In the genomic region with DNA sequence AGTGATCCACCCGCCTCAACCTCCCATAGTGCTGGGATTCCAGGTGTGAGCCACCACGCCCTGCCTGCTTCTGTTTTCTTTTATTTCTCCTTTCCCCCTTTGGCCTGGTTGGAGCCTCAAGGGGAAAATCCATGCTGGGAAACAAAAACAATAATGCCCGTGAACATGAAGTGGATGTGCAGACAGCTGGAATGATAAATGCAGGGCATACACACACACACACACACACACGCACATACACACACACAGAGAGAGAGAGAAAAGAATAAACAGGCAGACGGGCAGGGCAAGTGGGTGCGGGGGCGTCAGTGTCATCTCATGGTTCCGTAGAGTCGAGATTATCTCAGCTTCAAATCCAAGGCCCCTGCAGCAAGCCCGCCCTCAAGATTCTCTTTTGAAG, we compare ENCODE assay signal across 1 cellular context.
TF ChIP-seq lines count a peak whose summit lies in the region.

No MANE protein-coding gene starts in this region.

TF ChIP-seq in HEK293, 187 proteins besides CTCF, POLR2A, EP300 and RAD21 (continued from another document):
- TF ChIP-seq, protein P1, sequence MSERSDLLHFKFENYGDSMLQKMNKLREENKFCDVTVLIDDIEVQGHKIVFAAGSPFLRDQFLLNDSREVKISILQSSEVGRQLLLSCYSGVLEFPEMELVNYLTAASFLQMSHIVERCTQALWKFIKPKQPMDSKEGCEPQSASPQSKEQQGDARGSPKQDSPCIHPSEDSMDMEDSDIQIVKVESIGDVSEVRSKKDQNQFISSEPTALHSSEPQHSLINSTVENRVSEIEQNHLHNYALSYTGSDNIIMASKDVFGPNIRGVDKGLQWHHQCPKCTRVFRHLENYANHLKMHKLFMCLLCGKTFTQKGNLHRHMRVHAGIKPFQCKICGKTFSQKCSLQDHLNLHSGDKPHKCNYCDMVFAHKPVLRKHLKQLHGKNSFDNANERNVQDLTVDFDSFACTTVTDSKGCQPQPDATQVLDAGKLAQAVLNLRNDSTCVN (tag by site-specific recombination; optimal IDR thresholded peaks at IDR 0.05): peak; percentile 11
- peak; percentile 21; the same call in 1 of the 2 replicates for TF ChIP-seq ZNF18 (tag by site-specific recombination; IDR thresholded peaks at IDR 0.05)
- TF ChIP-seq ZNF148 (tag by site-specific recombination; IDR thresholded peaks at IDR 0.05; ENCODE audit: borderline replicate concordance): peak; percentile 58; the same call in 1 of the 2 replicates
- peak; percentile 93 for TF ChIP-seq EGR2 (tag by site-specific recombination; IDR thresholded peaks at IDR 0.05; ENCODE audit: low read depth)
- peak; percentile 33; the same call in 1 of the 2 replicates for TF ChIP-seq ZXDB (tag by site-specific recombination; IDR thresholded peaks at IDR 0.05)
- TF ChIP-seq MYNN (tag by site-specific recombination; IDR thresholded peaks at IDR 0.05; ENCODE audit: borderline replicate concordance): no peak
- peak; percentile 60; the same call in 1 of the 2 replicates for TF ChIP-seq KLF7 (tag by site-specific recombination; IDR thresholded peaks at IDR 0.05; ENCODE audit: borderline replicate concordance)
- peak; percentile 13; the same call in 1 of the 2 replicates for TF ChIP-seq ZBTB20 (tag by site-specific recombination; IDR thresholded peaks at IDR 0.05)
- no peak for TF ChIP-seq PBX3 (CRISPR knock-in tag; IDR thresholded peaks at IDR 0.05)
- no peak for TF ChIP-seq ZNF280C (tag by site-specific recombination; IDR thresholded peaks at IDR 0.05)
- TF ChIP-seq KLF1 (tag by site-specific recombination; IDR thresholded peaks at IDR 0.05): peak; percentile 53; the same call in 1 of the 2 replicates
- peak; percentile 92 for TF ChIP-seq ZFHX2 (tag by site-specific recombination; conservative IDR thresholded peaks at IDR 0.05)
